Comparison of ENCODE assay signal across 30 cellular contexts in genomic region chr3:139131951-139132350, GRCh38.
"Had no signal": no experiment of that assay in that cellular context is flagged by ENCODE, and none has a peak within 500 bp of the region (broad histone marks: within the 10 kb centered on the region; RNA-seq: fewer than 3 reads in every experiment).

No MANE protein-coding gene starts in this region.

- H3K27me3 Mint-ChIP-seq: activated CD4-positive, alpha-beta memory T cell treated with anti-CD3 and anti-CD28 coated beads, Interleukin-2, amount 10 ng/mL, durations not matched to agents 7 days and 5 days; activated CD4-positive, alpha-beta T cell treated with anti-CD3 and anti-CD28 coated beads, Interleukin-2, amount 10 ng/mL, durations not matched to agents 7 days and 5 days; activated naive CD8-positive, alpha-beta T cell; activated T-cell treated with anti-CD3 and anti-CD28 coated beads, Interleukin-2, amount 50 U/mL, for 24 hours; central memory CD8-positive, alpha-beta T cell; dendritic cell treated with granulocyte-macrophage colony-stimulating factor and Interleukin-4, amounts not matched to agents 40 ng/mL and 50 ng/mL, for 4 days had no signal

- H3K4me3 ChIP-seq: coronary artery, esophagus squamous epithelium, gastroesophageal sphincter had no signal

- H3K27ac Mint-ChIP-seq: activated CD4-positive, alpha-beta memory T cell treated with anti-CD3 and anti-CD28 coated beads, Interleukin-2, amount 10 ng/mL, durations not matched to agents 7 days and 5 days; activated CD4-positive, alpha-beta T cell treated with anti-CD3 and anti-CD28 coated beads for 36 hours; activated CD4-positive, alpha-beta T cell treated with anti-CD3 and anti-CD28 coated beads, Interleukin-2, amount 10 ng/mL, durations not matched to agents 7 days and 5 days; activated naive CD8-positive, alpha-beta T cell; activated T-cell treated with anti-CD3 and anti-CD28 coated beads, Interleukin-2, amount 50 U/mL, for 24 hours; activated T-cell treated with anti-CD3 and anti-CD28 coated beads, Interleukin-2, amount 50 U/mL, for 72 hours; dendritic cell treated with granulocyte-macrophage colony-stimulating factor and Interleukin-4, amounts not matched to agents 40 ng/mL and 50 ng/mL, for 4 days; effector memory CD8-positive, alpha-beta T cell; T-helper 17 cell; T-helper 2 cell treated with Interferon-gamma antibody and Interleukin-4, amounts not matched to agents 5 μg/mL and 100 μg/mL, for 36 hours had no signal

- H3K9me3 ChIP-seq: esophagus squamous epithelium, gastroesophageal sphincter had no signal

- DNase-seq: activated CD4-positive, alpha-beta memory T cell treated with anti-CD3 and anti-CD28 coated beads, Interleukin-2, amount 10 ng/mL, durations not matched to agents 7 days and 5 days; activated CD4-positive, alpha-beta T cell treated with anti-CD3 and anti-CD28 coated beads for 36 hours; activated CD4-positive, alpha-beta T cell treated with anti-CD3 and anti-CD28 coated beads, Interleukin-2, amount 10 ng/mL, durations not matched to agents 7 days and 5 days; activated CD4-positive, alpha-beta T cell treated with anti-CD3 and anti-CD28 coated beads, Interleukin-2, amount 50 U/mL, for 4 hours; activated CD4-positive, CD25-positive, alpha-beta regulatory T cell; activated CD4-positive, CD25-positive, alpha-beta regulatory T cell treated with anti-CD3 and anti-CD28 coated beads, Interleukin-2, amount 50 U/mL, for 72 hours; activated CD8-positive, alpha-beta memory T cell treated with anti-CD3 and anti-CD28 coated beads, Interleukin-2, amount 50 U/mL, for 48 hours; activated gamma-delta T cell; activated naive CD4-positive, alpha-beta T cell; activated naive CD4-positive, alpha-beta T cell treated with anti-CD3 and anti-CD28 coated beads, Interleukin-2, amount 50 U/mL, for 16 hours; activated T-cell treated with anti-CD3 and anti-CD28 coated beads for 4 hours; activated T-cell treated with anti-CD3 and anti-CD28 coated beads, Interleukin-2, amount 50 U/mL, for 24 hours; activated T-cell treated with anti-CD3 and anti-CD28 coated beads, Interleukin-2, amount 50 U/mL, for 72 hours; amniotic stem cell; anterior cingulate cortex; brain microvascular endothelial cell; effector CD4-positive, alpha-beta T cell; effector memory CD8-positive, alpha-beta T cell; erythroblast; esophagus squamous epithelium; foreskin melanocyte; T-helper 1 cell; T-helper 17 cell; T1000 had no signal

- H3K4me3 Mint-ChIP-seq: activated CD4-positive, alpha-beta memory T cell treated with anti-CD3 and anti-CD28 coated beads, Interleukin-2, amount 10 ng/mL, durations not matched to agents 7 days and 5 days; activated CD4-positive, alpha-beta T cell treated with anti-CD3 and anti-CD28 coated beads for 36 hours; activated CD4-positive, alpha-beta T cell treated with anti-CD3 and anti-CD28 coated beads, Interleukin-2, amount 10 ng/mL, durations not matched to agents 7 days and 5 days; activated naive CD8-positive, alpha-beta T cell; activated T-cell treated with anti-CD3 and anti-CD28 coated beads, Interleukin-2, amount 50 U/mL, for 24 hours; activated T-cell treated with anti-CD3 and anti-CD28 coated beads, Interleukin-2, amount 50 U/mL, for 72 hours; central memory CD8-positive, alpha-beta T cell; dendritic cell treated with granulocyte-macrophage colony-stimulating factor and Interleukin-4, amounts not matched to agents 40 ng/mL and 50 ng/mL, for 4 days; effector memory CD8-positive, alpha-beta T cell; T-helper 17 cell; T-helper 2 cell treated with Interferon-gamma antibody and Interleukin-4, amounts not matched to agents 5 μg/mL and 100 μg/mL, for 36 hours had no signal

- H3K36me3 ChIP-seq: brain microvascular endothelial cell, esophagus squamous epithelium, gastroesophageal sphincter had no signal

- H3K4me1 ChIP-seq: esophagus squamous epithelium, gastroesophageal sphincter had no signal

- H3K27ac ChIP-seq: brain microvascular endothelial cell, coronary artery, esophagus squamous epithelium, gastroesophageal sphincter had no signal

- H3K9me3 Mint-ChIP-seq: activated CD4-positive, alpha-beta memory T cell treated with anti-CD3 and anti-CD28 coated beads, Interleukin-2, amount 10 ng/mL, durations not matched to agents 7 days and 5 days; activated CD4-positive, alpha-beta T cell treated with anti-CD3 and anti-CD28 coated beads, Interleukin-2, amount 10 ng/mL, durations not matched to agents 7 days and 5 days; activated T-cell treated with anti-CD3 and anti-CD28 coated beads, Interleukin-2, amount 50 U/mL, for 24 hours; activated T-cell treated with anti-CD3 and anti-CD28 coated beads, Interleukin-2, amount 50 U/mL, for 72 hours; central memory CD8-positive, alpha-beta T cell; dendritic cell treated with granulocyte-macrophage colony-stimulating factor and Interleukin-4, amounts not matched to agents 40 ng/mL and 50 ng/mL, for 4 days; effector memory CD8-positive, alpha-beta T cell; T-helper 2 cell treated with Interferon-gamma antibody and Interleukin-4, amounts not matched to agents 5 μg/mL and 100 μg/mL, for 36 hours had no signal

- H3K4me1 Mint-ChIP-seq: activated CD4-positive, alpha-beta T cell treated with anti-CD3 and anti-CD28 coated beads for 36 hours; activated CD4-positive, alpha-beta T cell treated with anti-CD3 and anti-CD28 coated beads, Interleukin-2, amount 10 ng/mL, durations not matched to agents 7 days and 5 days; central memory CD8-positive, alpha-beta T cell; T-helper 17 cell had no signal

- H3K27me3 ChIP-seq: brain microvascular endothelial cell, esophagus squamous epithelium, gastroesophageal sphincter had no signal

- H3K36me3 Mint-ChIP-seq: activated naive CD8-positive, alpha-beta T cell had no signal
